9 cellular contexts compared by ENCODE assay signal in genomic region chr19:42440357-42441046, GRCh38. TPM values are rescaled to one million over a fixed set of nuclear protein-coding genes. Genes with fewer than 3 reads are reported as not detected.
DNase-seq lines count a peak whose midpoint lies in the region; ATAC-seq and TF ChIP-seq lines count a peak whose summit lies in the region.
"Had no signal": no experiment of that assay in that cellular context is flagged by ENCODE, and none has a peak within 500 bp of the region (broad histone marks: within the 10 kb centered on the region; RNA-seq: fewer than 3 reads in every experiment).

No MANE protein-coding gene starts in this region.

- TF ChIP-seq EP300 in ovary (IDR thresholded peaks at IDR 0.05), result no peak

- ATAC-seq in activated T-helper 17 cell treated with anti-CD3 and anti-CD28 coated beads, Interleukin-2, amount 50 U/mL, for 72 hours (replicated peaks), result peak; percentile 70
- ATAC-seq in HG03135 (IDR thresholded peaks at IDR 0.05; ENCODE audit: unreplicated experiment), result no peak

- H3K4me3 Mint-ChIP-seq in activated T-helper 17 cell treated with anti-CD3 and anti-CD28 coated beads, Interleukin-2, amount 50 U/mL, for 72 hours, result peak overlapping the region; percentile 21
- H3K4me3 Mint-ChIP-seq in type B pancreatic cell, result peak overlapping the region; percentile 72

- H3K4me3 ChIP-seq in HFF-Myc (replicated peaks; ENCODE audit: low read depth, low read length) (no peak overlapping the region), foreskin fibroblast (ENCODE audit: low read depth in 1 of 2, low read length in 2 of 2) (no peak overlapping the region), ovary (no peak overlapping the region)

- no peak for TF ChIP-seq POLR2A in ovary (IDR thresholded peaks at IDR 0.05)

- no peaks in the 10 kb centered on the region for H3K36me3 Mint-ChIP-seq in activated T-helper 17 cell treated with anti-CD3 and anti-CD28 coated beads, Interleukin-2, amount 50 U/mL, for 72 hours (ENCODE audit: low read depth)
- H3K36me3 Mint-ChIP-seq in type B pancreatic cell, result no peaks in the 10 kb centered on the region

- 33 to 35% (median 34%) methylated on average over 16 of the region's 16 CpGs for WGBS in ovary, 3 donors

- H3K27me3 Mint-ChIP-seq in activated T-helper 17 cell treated with anti-CD3 and anti-CD28 coated beads, Interleukin-2, amount 50 U/mL, for 72 hours, result no peaks in the 10 kb centered on the region
- H3K27me3 Mint-ChIP-seq in type B pancreatic cell, result no peaks in the 10 kb centered on the region

- peak; percentile 46 for DNase-seq in CMK (ENCODE audit: low read depth)
- no peak for DNase-seq in HFF-Myc (ENCODE audit: extremely low read depth, low read depth)
- DNase-seq in RPMI7951 (ENCODE audit: low read depth), result peak; percentile 61
- peak; percentile 52 to 86 for DNase-seq in foreskin fibroblast
- peak; percentile 16 to 65 (median 56) for DNase-seq in ovary
- DNase-seq in type B pancreatic cell (ENCODE audit: extremely low spot score, unreplicated experiment), result peak; percentile 78

- no peaks in the 10 kb centered on the region for H3K27me3 ChIP-seq in ovary

- H3K27ac Mint-ChIP-seq in activated T-helper 17 cell treated with anti-CD3 and anti-CD28 coated beads, Interleukin-2, amount 50 U/mL, for 72 hours, result peak overlapping the region; percentile 10
- H3K27ac Mint-ChIP-seq in type B pancreatic cell, result peak overlapping the region; percentile 96

- no peaks in the 10 kb centered on the region for H3K36me3 ChIP-seq in ovary

- H3K4me1 ChIP-seq in ovary (ENCODE audit: insufficient read depth), result no peaks in the 10 kb centered on the region

- peaks cover 27% of the 10 kb centered on the region for H3K4me1 Mint-ChIP-seq in activated T-helper 17 cell treated with anti-CD3 and anti-CD28 coated beads, Interleukin-2, amount 50 U/mL, for 72 hours
- H3K4me1 Mint-ChIP-seq in type B pancreatic cell (ENCODE audit: unreplicated experiment), result peaks cover 42% of the 10 kb centered on the region

- no peaks in the 10 kb centered on the region for H3K9me3 ChIP-seq in ovary

- TF ChIP-seq CTCF in HFF-Myc (IDR thresholded peaks at IDR 0.05; ENCODE audit: low read depth, low read length, missing control alignments), result peak; percentile 98
- TF ChIP-seq CTCF in foreskin fibroblast (IDR thresholded peaks at IDR 0.05; ENCODE audit: low read depth, low read length), result peak; percentile 94
- TF ChIP-seq CTCF in ovary (IDR thresholded peaks at IDR 0.05), result peak in 2 of 3 donors; percentile 14 to 20
- TF ChIP-seq CTCF in type B pancreatic cell (conservative IDR thresholded peaks at IDR 0.05), result peak; percentile 92

- H3K27ac ChIP-seq in ovary, result no peak overlapping the region

- intact Hi-C loops in ovary (cut with DNase I), result no loop called here

- no peaks in the 10 kb centered on the region for H3K9me3 Mint-ChIP-seq in activated T-helper 17 cell treated with anti-CD3 and anti-CD28 coated beads, Interleukin-2, amount 50 U/mL, for 72 hours
- no peaks in the 10 kb centered on the region for H3K9me3 Mint-ChIP-seq in type B pancreatic cell

RNA-seq across cellular contexts. Expression of gene CXCL17, which starts 2.2 kb away (rescaled TPM):
- total RNA-seq in RPMI7951 (2014; rRNA removed; shearing (Covaris generic)), result not detected in 2 replicates
- total RNA-seq in activated T-helper 17 cell treated with anti-CD3 and anti-CD28 coated beads, Interleukin-2, amount 50 U/mL, for 72 hours, result not detected
- total RNA-seq in ovary, result under 1 TPM in 2 of 7 donors, not detected in 5; 0.32 to 0.46 TPM
- not detected for polyA plus RNA-seq in ovary
- 1.0 and 3.2 TPM in 2 replicates for total RNA-seq in type B pancreatic cell (ENCODE audit: low replicate concordance)
- total RNA-seq: T-helper 2 cell treated with Interferon-gamma antibody and Interleukin-4, amounts not matched to agents 100 ng/mL and 5 ng/mL, for 36 hours had no signal

RNA-seq across cellular contexts. Expression of gene LIPE, which starts 13.3 kb away (rescaled TPM):
- 10.1 and 13.2 TPM in 2 replicates for total RNA-seq in RPMI7951 (2014; rRNA removed; shearing (Covaris generic))
- total RNA-seq in activated T-helper 17 cell treated with anti-CD3 and anti-CD28 coated beads, Interleukin-2, amount 50 U/mL, for 72 hours, result 10 to 100 TPM; 12.5 to 25.5 TPM
- total RNA-seq in ovary (10 to 100 TPM in 3 of 7 donors, 1 to 10 TPM in 4; 2.3 to 15.1 (median 5.4) TPM), type B pancreatic cell (ENCODE audit: low replicate concordance) (6.9 and 17.9 TPM in 2 replicates)
- 1 to 10 TPM; 1.7 to 7.9 TPM for polyA plus RNA-seq in ovary

RNA-seq across cellular contexts. Expression of gene CNFN, which starts 50.4 kb away (rescaled TPM):
- 1.1 TPM in 1 of 2 replicates, not detected in the other for total RNA-seq in RPMI7951 (2014; rRNA removed; shearing (Covaris generic))
- total RNA-seq in activated T-helper 17 cell treated with anti-CD3 and anti-CD28 coated beads, Interleukin-2, amount 50 U/mL, for 72 hours, result under 1 TPM in 1 of 2 donors, not detected in 1; 0.54 TPM
- not detected for total RNA-seq in ovary
- polyA plus RNA-seq in ovary, result under 1 TPM; 0.47 to 0.91 TPM
- 3.3 and 5.6 TPM in 2 replicates for total RNA-seq in type B pancreatic cell (ENCODE audit: low replicate concordance)

Comparison
In these comparisons a context has a peak if more than half of its experiments do, and no peak if none do; other contexts are left out.
1. CTCF ChIP-seq: peak in every context shown above with its lines; median percentile 98 in HFF-Myc; 94 in foreskin fibroblast; 92 in type B pancreatic cell; 17 in ovary.